Comparison of ENCODE assay signal across 12 cellular contexts in genomic region chr3:141406265-141406664, GRCh38. TPM values are rescaled to one million over a fixed set of nuclear protein-coding genes. Genes with fewer than 3 reads are reported as not detected.
A peak's percentile ranks its signal among the peaks of the same experiment; 100 is the strongest.
DNase-seq lines count a peak whose midpoint lies in the region; ATAC-seq and TF ChIP-seq lines count a peak whose summit lies in the region.
"Had no signal": no experiment of that assay in that cellular context is flagged by ENCODE, and none has a peak within 500 bp of the region (broad histone marks: within the 10 kb centered on the region; RNA-seq: fewer than 3 reads in every experiment).

No MANE protein-coding gene starts in this region.

- H2BK120ac ChIP-seq in IMR-90 (ENCODE audit: low read depth, low read length) = peak overlapping the region; percentile 98

- peak overlapping the region; percentile 99 for H4K91ac ChIP-seq in IMR-90 (ENCODE audit: insufficient read depth, low read depth, low read length)

- TF ChIP-seq CTCF in IMR-90 (conservative IDR thresholded peaks at IDR 0.05; ENCODE audit: low read depth, low read length) (no peak), right lobe of liver (IDR thresholded peaks at IDR 0.05) (no peak), OCI-LY7 (conservative IDR thresholded peaks at IDR 0.05; ENCODE audit: low read length) (no peak), lower leg skin (IDR thresholded peaks at IDR 0.05) (no peak)

- peak overlapping the region; percentile 100 for H4K5ac ChIP-seq in IMR-90 (ENCODE audit: low read depth, low read length)

- no peak for ATAC-seq in IMR-90 (ENCODE audit: low read depth)
- ATAC-seq in activated naive CD8-positive, alpha-beta T cell treated with anti-CD3 and anti-CD28 coated beads, Interleukin-2, amount 50 U/mL, for 24 hours = no peak
- no peak for ATAC-seq in right lobe of liver
- no peak for ATAC-seq in HG03442 (IDR thresholded peaks at IDR 0.05; ENCODE audit: unreplicated experiment)

- H3K4me1 ChIP-seq in IMR-90 (ENCODE audit: control insufficient read depth, insufficient read depth, low read length) (peaks cover 48% of the 10 kb centered on the region), right lobe of liver (peaks cover 0 to 48% (median 15%) of the 10 kb centered on the region in 4 donors), stomach smooth muscle (ENCODE audit: control insufficient read depth, insufficient read depth, low read length) (peaks cover 44% of the 10 kb centered on the region), OCI-LY7 (ENCODE audit: insufficient read depth, low read length, poor library complexity, severe bottlenecking) (peaks cover 6% of the 10 kb centered on the region)

- H2BK20ac ChIP-seq in IMR-90 (ENCODE audit: low read depth, low read length) = peak overlapping the region; percentile 99

- peak overlapping the region; percentile 33 for H3K27ac Mint-ChIP-seq in activated naive CD8-positive, alpha-beta T cell treated with anti-CD3 and anti-CD28 coated beads, Interleukin-2, amount 50 U/mL, for 24 hours

- no peak overlapping the region for H2AFZ ChIP-seq in IMR-90 (replicated peaks; ENCODE audit: low read length, poor library complexity)
- no peak overlapping the region for H2AFZ ChIP-seq in OCI-LY7 (ENCODE audit: low read length)

- H3K4me2 ChIP-seq in IMR-90 (ENCODE audit: low read depth, low read length) = no peak overlapping the region; the same call in 1 of the 2 replicates
- H3K4me2 ChIP-seq in OCI-LY7 (ENCODE audit: low read length) = no peak overlapping the region

- H3K4me1 Mint-ChIP-seq in activated naive CD8-positive, alpha-beta T cell treated with anti-CD3 and anti-CD28 coated beads, Interleukin-2, amount 50 U/mL, for 24 hours = peaks cover 59% of the 10 kb centered on the region

- H3K27me3 Mint-ChIP-seq in activated naive CD8-positive, alpha-beta T cell treated with anti-CD3 and anti-CD28 coated beads, Interleukin-2, amount 50 U/mL, for 24 hours = no peaks in the 10 kb centered on the region

- H3K36me3 Mint-ChIP-seq in activated naive CD8-positive, alpha-beta T cell treated with anti-CD3 and anti-CD28 coated beads, Interleukin-2, amount 50 U/mL, for 24 hours (ENCODE audit: low read depth) = peaks cover 24% of the 10 kb centered on the region

- peak overlapping the region; percentile 97 for H3K56ac ChIP-seq in IMR-90 (ENCODE audit: extremely low read depth, insufficient read depth, low read length)

- peak overlapping the region; percentile 79 for H2BK15ac ChIP-seq in IMR-90 (ENCODE audit: low read depth, low read length)

- peak overlapping the region; percentile 99 for H3K23ac ChIP-seq in IMR-90 (ENCODE audit: low read depth, low read length)

- 100% methylated on average over 1 of the region's 2 CpGs; no CpG with 5 or more reads in 1 of the 2 experiments for WGBS in IMR-90 (ENCODE audit: extremely low coverage in 2 of 2, insufficient read length in 1 of 2), 2 experiments
- WGBS in right lobe of liver (ENCODE audit: insufficient coverage, low coverage, low lambda C conversion rate, missing lambda C conversion rate) = 100% methylated on average over 2 of the region's 2 CpGs
- 96 to 100% methylated on average over 2 of the region's 2 CpGs for WGBS in lower leg skin, 2 donors

- peak overlapping the region; percentile 100 for H3K27ac ChIP-seq in IMR-90 (ENCODE audit: insufficient read depth, low read length)
- peak overlapping the region; percentile 34 to 60 (median 38) for H3K27ac ChIP-seq in right lobe of liver
- H3K27ac ChIP-seq in stomach smooth muscle (ENCODE audit: low read length) = peak overlapping the region; percentile 80
- no peak overlapping the region for H3K27ac ChIP-seq in OCI-LY7 (ENCODE audit: low read depth, low read length, poor library complexity, severe bottlenecking)

- TF ChIP-seq RAD21 in IMR-90 (IDR thresholded peaks at IDR 0.05; ENCODE audit: low read length) = no peak

- H2BK5ac ChIP-seq in IMR-90 (ENCODE audit: low read depth, low read length, poor library complexity, severe bottlenecking) = peak overlapping the region; percentile 99

- CTCF ChIA-PET in IMR-90 (lab: Yijun Ruan, JAX) = interaction anchor here (0.7 to 1.6 kb wide), 3 partner anchors 36 to 49 kb away, joined by 3 to 4 read pairs (median 3); no protein-coding TSS in a partner anchor
- CTCF ChIA-PET in OCI-LY7 (lab: Charles Lee; ENCODE audit: unreplicated experiment) = no interaction called here

- in situ Hi-C loops in IMR-90 (cut with MboI; ENCODE audit: low sequenced_read_pairs) = no loop called here

- H3K4me3 Mint-ChIP-seq in activated naive CD8-positive, alpha-beta T cell treated with anti-CD3 and anti-CD28 coated beads, Interleukin-2, amount 50 U/mL, for 24 hours = no peak overlapping the region

- intact Hi-C loops in IMR-90 (cut with micrococcal nuclease) = loop anchor here (2.0 kb wide), 1 partner anchor 37 kb away; no protein-coding TSS in a partner anchor
- intact Hi-C loops in right lobe of liver (cut with DNase I) = no loop called here
- intact Hi-C loops in OCI-LY7 (cut with micrococcal nuclease; ENCODE audit: unreplicated experiment) = no loop called here
- intact Hi-C loops in lower leg skin (cut with DNase I; ENCODE audit: low total_unique reads) = no loop called here

- H3K36me3 ChIP-seq in IMR-90 (ENCODE audit: control insufficient read depth, insufficient read depth, low read length) (peaks cover 40% of the 10 kb centered on the region), right lobe of liver (peaks cover 0 to 18% (median 5%) of the 10 kb centered on the region in 4 donors), stomach smooth muscle (ENCODE audit: control insufficient read depth in 2 of 2, insufficient read depth in 2 of 2, low read length in 2 of 2) (peaks cover 9 to 20% of the 10 kb centered on the region in 2 donors), OCI-LY7 (ENCODE audit: insufficient read depth, low read length) (no peaks in the 10 kb centered on the region)

- dilution Hi-C loops in IMR-90 (cut with HindIII; ENCODE audit: low sequenced_read_pairs, unreplicated experiment) = no loop called here

- peak overlapping the region; percentile 99 for H3K14ac ChIP-seq in IMR-90 (replicated peaks; ENCODE audit: low read depth, low read length)

- peak overlapping the region; percentile 92 for H3K9ac ChIP-seq in IMR-90 (ENCODE audit: low read depth, low read length)
- peak overlapping the region; percentile 29 to 34 for H3K9ac ChIP-seq in stomach smooth muscle (ENCODE audit: low read length in 2 of 2)

- H3K9me1 ChIP-seq in IMR-90 (ENCODE audit: insufficient read depth, low read length) = peaks cover 24% of the 10 kb centered on the region

- DNase-seq in IMR-90 (no peak), right lobe of liver (no peak), OCI-LY7 (ENCODE audit: low spot score) (no peak), lower leg skin (ENCODE audit: low spot score in 2 of 2) (no peak)
- no peak for DNase-seq in activated naive CD8-positive, alpha-beta T cell treated with anti-CD3 and anti-CD28 coated beads, Interleukin-2, amount 50 U/mL, for 24 hours
- DNase-seq: activated CD4-positive, alpha-beta T cell treated with anti-CD3 and anti-CD28 coated beads, Interleukin-2, amount 50 U/mL, for 1 hour; DMS53; mesendoderm; NCI-H2081 treated with DMSO at 0.1 percent for 48 hours; SIG-M5 had no signal

- H2AK5ac ChIP-seq in IMR-90 (ENCODE audit: low read depth, low read length) = peak overlapping the region; percentile 99

- H3K4me3 ChIP-seq in IMR-90 (ENCODE audit: insufficient read depth, low read depth, low read length) (no peak overlapping the region), right lobe of liver (no peak overlapping the region), stomach smooth muscle (ENCODE audit: low read length in 2 of 2) (peak overlapping the region in 1 of 2 donors; percentile 30), OCI-LY7 (ENCODE audit: low read depth, low read length, poor library complexity, severe bottlenecking) (no peak overlapping the region), lower leg skin (ENCODE audit: low read depth, poor library complexity, severe bottlenecking) (no peak overlapping the region)

- peak overlapping the region; percentile 99 for H3K4ac ChIP-seq in IMR-90 (ENCODE audit: low read depth, low read length)

- no peaks in the 10 kb centered on the region for H3K9me3 Mint-ChIP-seq in activated naive CD8-positive, alpha-beta T cell treated with anti-CD3 and anti-CD28 coated beads, Interleukin-2, amount 50 U/mL, for 24 hours

- no TSS peak for BruUV-seq in IMR-90 (replicated peaks; lab: Mats Ljungman, UMichigan)
- BruUV-seq in OCI-LY7 (replicated peaks; lab: Mats Ljungman, UMichigan) = no TSS peak

- peaks cover 47 to 64% of the 10 kb centered on the region in 2 experiments for H3K79me1 ChIP-seq in IMR-90 (ENCODE audit: low read depth in 1 of 2, low read length in 2 of 2)

- no peaks in the 10 kb centered on the region for H3K27me3 ChIP-seq in IMR-90 (ENCODE audit: control insufficient read depth, insufficient read depth, low read length)
- H3K27me3 ChIP-seq in right lobe of liver = no peaks in the 10 kb centered on the region
- H3K27me3 ChIP-seq in stomach smooth muscle (ENCODE audit: control insufficient read depth in 1 of 2, insufficient read depth in 2 of 2, low read length in 2 of 2) = no peaks in the 10 kb centered on the region

- H2AK9ac ChIP-seq in IMR-90 (replicated peaks; ENCODE audit: low read depth, low read length, poor library complexity) = peak overlapping the region; percentile 47

- H3K9me3 ChIP-seq in IMR-90 (ENCODE audit: control insufficient read depth, insufficient read depth, low read length) = no peaks in the 10 kb centered on the region
- no peaks in the 10 kb centered on the region for H3K9me3 ChIP-seq in right lobe of liver
- no peaks in the 10 kb centered on the region for H3K9me3 ChIP-seq in stomach smooth muscle (ENCODE audit: control insufficient read depth in 2 of 2, low read length in 2 of 2)
- H3K9me3 ChIP-seq in OCI-LY7 (ENCODE audit: low read length) = no peaks in the 10 kb centered on the region

- no peaks in the 10 kb centered on the region for H3K9me2 ChIP-seq in OCI-LY7 (ENCODE audit: insufficient read depth, low read length)

- H4K8ac ChIP-seq in IMR-90 (ENCODE audit: low read depth in 2 of 2, low read length in 2 of 2) = peak overlapping the region; percentile 99

- POLR2A ChIA-PET in IMR-90 (lab: Charles Lee; ENCODE audit: unreplicated experiment) = interaction anchor here (0.6 to 1.4 kb wide), 2 partner anchors 44 to 181 kb away, joined by 3 read pairs; no protein-coding TSS in a partner anchor
- POLR2A ChIA-PET in OCI-LY7 (lab: Charles Lee) = interaction anchor here (1.0 to 4.0 kb wide), 3 partner anchors 18 to 23 kb away, joined by 3 to 15 read pairs (median 7); no protein-coding TSS in a partner anchor

- TF ChIP-seq POLR2A in IMR-90 (IDR thresholded peaks at IDR 0.05; ENCODE audit: low read depth, low read length) (no peak), right lobe of liver (IDR thresholded peaks at IDR 0.05) (no peak), lower leg skin (IDR thresholded peaks at IDR 0.05) (no peak)

- no peaks in the 10 kb centered on the region for H3K79me2 ChIP-seq in OCI-LY7 (ENCODE audit: insufficient read depth, low read depth, low read length)

- peak overlapping the region; percentile 100 for H3K18ac ChIP-seq in IMR-90 (ENCODE audit: low read depth, low read length)

- H4K20me1 ChIP-seq in IMR-90 (ENCODE audit: insufficient read depth, low read length) = no peaks in the 10 kb centered on the region
- no peaks in the 10 kb centered on the region for H4K20me1 ChIP-seq in OCI-LY7 (ENCODE audit: insufficient read depth, low read length)

RNA-seq across cellular contexts. Expression of gene ZBTB38, which starts 38.0 kb away (rescaled TPM):
- total RNA-seq in IMR-90 (2012; rRNA removed) (230 and 274 TPM in 2 replicates), right lobe of liver (10 to 100 TPM; 29.4 to 75.2 (median 36.6) TPM), OCI-LY7 (2022) (12.4 and 16.6 TPM in 2 replicates), lower leg skin (100 to 1,000 TPM in 1 of 4 donors, 10 to 100 TPM in 3; 46.8 to 104 (median 72.6) TPM)
- polyA plus RNA-seq in IMR-90 (2012; rRNA removed) = 44.9 and 45.1 TPM in 2 replicates
- polyA plus RNA-seq in IMR-90 (2012; cell fraction: cytosol; rRNA removed) = 15.3 and 16.3 TPM in 2 replicates
- polyA plus RNA-seq in IMR-90 (2012; cell fraction: nucleus; rRNA removed; ENCODE audit: low replicate concordance) = 12.9 and 53.4 TPM in 2 replicates
- total RNA-seq in OCI-LY7 (2014; rRNA removed; shearing (Covaris generic)) = 7.6 and 8.4 TPM in 2 replicates
